In genomic region chr19:10758050-10758449, GRCh38 we compare ENCODE assay signal across 8 cellular contexts. TPM values are rescaled to one million over a fixed set of nuclear protein-coding genes. Genes with fewer than 3 reads are reported as not detected.
A peak's percentile ranks its signal among the peaks of the same experiment; 100 is the strongest.
DNase-seq lines count a peak whose midpoint lies in the region; ATAC-seq and TF ChIP-seq lines count a peak whose summit lies in the region.
"Not testable (repeated sequence)": the region's sequence is repeated elsewhere in the genome, so short reads cannot be mapped to it uniquely, and the experiment has no call there.

No MANE protein-coding gene starts in this region.

- not testable (repeated sequence) for H2AFZ ChIP-seq in DND-41 (ENCODE audit: low read depth, low read length)

- peaks cover 35% of the 10 kb centered on the region for H3K36me3 Mint-ChIP-seq in activated CD4-positive, alpha-beta T cell treated with anti-CD3 and anti-CD28 coated beads for 36 hours (ENCODE audit: low read depth)
- H3K36me3 Mint-ChIP-seq in activated naive CD4-positive, alpha-beta T cell treated with anti-CD3 and anti-CD28 coated beads for 36 hours (ENCODE audit: low read depth) = peaks cover 27% of the 10 kb centered on the region
- H3K36me3 Mint-ChIP-seq in immature natural killer cell = not testable (repeated sequence)
- H3K36me3 Mint-ChIP-seq in naive thymus-derived CD8-positive, alpha-beta T cell = peaks cover 0 to 14% (median 0%) of the 10 kb centered on the region in 3 donors

- not testable (repeated sequence) for H3K9me3 Mint-ChIP-seq in activated CD4-positive, alpha-beta T cell treated with anti-CD3 and anti-CD28 coated beads for 36 hours (ENCODE audit: low read depth); activated naive CD4-positive, alpha-beta T cell treated with anti-CD3 and anti-CD28 coated beads for 36 hours; immature natural killer cell; naive thymus-derived CD8-positive, alpha-beta T cell

- H3K27me3 Mint-ChIP-seq in activated CD4-positive, alpha-beta T cell treated with anti-CD3 and anti-CD28 coated beads for 36 hours; activated naive CD4-positive, alpha-beta T cell treated with anti-CD3 and anti-CD28 coated beads for 36 hours (ENCODE audit: low read depth); naive thymus-derived CD8-positive, alpha-beta T cell: not testable (repeated sequence)
- peaks cover 7 to 17% (median 17%) of the 10 kb centered on the region in 3 donors for H3K27me3 Mint-ChIP-seq in immature natural killer cell (ENCODE audit: low read depth in 3 of 3)

- H3K36me3 ChIP-seq in BLaER1 (peaks cover 54% of the 10 kb centered on the region), DND-41 (ENCODE audit: insufficient read depth, low read length) (peaks cover 27% of the 10 kb centered on the region), thymus (ENCODE audit: control insufficient read depth, insufficient read depth) (peaks cover 17% of the 10 kb centered on the region)

- CTCF ChIA-PET in activated CD4-positive, alpha-beta T cell treated with anti-CD3 and anti-CD28 coated beads for 36 hours (lab: Charles Lee) = interaction anchor here (0.7 kb wide), 1 partner anchor 77 kb away, joined by 3 read pairs; no protein-coding TSS in a partner anchor
- CTCF ChIA-PET in activated naive CD4-positive, alpha-beta T cell treated with anti-CD3 and anti-CD28 coated beads for 36 hours (lab: Charles Lee) = interaction anchor here (0.6 to 3.6 kb wide), 3 partner anchors 41 to 93 kb away, joined by 3 to 19 read pairs (median 3); partner anchors contain the start of gene DNM2

- POLR2A ChIA-PET in activated CD4-positive, alpha-beta T cell treated with anti-CD3 and anti-CD28 coated beads for 36 hours (lab: Charles Lee) = not testable (repeated sequence)
- POLR2A ChIA-PET in naive thymus-derived CD8-positive, alpha-beta T cell (lab: Charles Lee) = interaction anchor here (2.4 to 3.1 kb wide), 2 partner anchors 27 to 39 kb away, joined by 8 to 58 read pairs; partner anchors contain the start of gene DNM2

- not testable (repeated sequence) for H3K27me3 ChIP-seq in BLaER1; DND-41 (ENCODE audit: insufficient read depth, low read length, poor library complexity); thymus (ENCODE audit: control insufficient read depth, insufficient read depth)

- H3K4me3 Mint-ChIP-seq in activated CD4-positive, alpha-beta T cell treated with anti-CD3 and anti-CD28 coated beads for 36 hours; activated naive CD4-positive, alpha-beta T cell treated with anti-CD3 and anti-CD28 coated beads for 36 hours: not testable (repeated sequence)
- peak overlapping the region in 1 of 5 donors; percentile 18 for H3K4me3 Mint-ChIP-seq in immature natural killer cell
- peak overlapping the region in 3 of 10 donors; percentile 24 to 58 (median 30) for H3K4me3 Mint-ChIP-seq in naive thymus-derived CD8-positive, alpha-beta T cell

- H3K27ac ChIP-seq in BLaER1 (peak overlapping the region; percentile 71; the same call in 1 of the 2 replicates), DND-41 (ENCODE audit: low read length) (peak overlapping the region; percentile 60; the same call in 1 of the 2 replicates), cingulate gyrus (ENCODE audit: low read depth, low read length) (peak overlapping the region; percentile 29), thymus (ENCODE audit: low read depth) (peak overlapping the region; percentile 27)

- peaks cover 73% of the 10 kb centered on the region for H3K79me2 ChIP-seq in DND-41 (ENCODE audit: insufficient read depth, low read length)

- peaks cover 88% of the 10 kb centered on the region for H3K4me1 Mint-ChIP-seq in activated CD4-positive, alpha-beta T cell treated with anti-CD3 and anti-CD28 coated beads for 36 hours
- H3K4me1 Mint-ChIP-seq in activated naive CD4-positive, alpha-beta T cell treated with anti-CD3 and anti-CD28 coated beads for 36 hours (ENCODE audit: low read depth) = peaks cover 92% of the 10 kb centered on the region
- peaks cover 79 to 92% of the 10 kb centered on the region in 2 donors for H3K4me1 Mint-ChIP-seq in immature natural killer cell
- peaks cover 37 to 93% (median 88%) of the 10 kb centered on the region in 4 donors for H3K4me1 Mint-ChIP-seq in naive thymus-derived CD8-positive, alpha-beta T cell

- H3K4me1 ChIP-seq in BLaER1 (peaks cover 90% of the 10 kb centered on the region), DND-41 (ENCODE audit: insufficient read depth, low read length) (peaks cover 27% of the 10 kb centered on the region), thymus (ENCODE audit: control insufficient read depth, insufficient read depth, low read length) (peaks cover 26% of the 10 kb centered on the region)

- intact Hi-C loops in activated CD4-positive, alpha-beta T cell treated with anti-CD3 and anti-CD28 coated beads for 36 hours (cut with DNase I, micrococcal nuclease) = loop anchor here (2.0 kb wide), 2 partner anchors 41 to 203 kb away; partner anchors contain the start of gene SMARCA4 (in 1 of the 2)
- intact Hi-C loops in activated naive CD4-positive, alpha-beta T cell treated with anti-CD3 and anti-CD28 coated beads for 36 hours (cut with micrococcal nuclease) = loop anchor here (5.0 kb wide), 1 partner anchor 334 kb away; no protein-coding TSS in a partner anchor

- H3K27ac Mint-ChIP-seq in activated CD4-positive, alpha-beta T cell treated with anti-CD3 and anti-CD28 coated beads for 36 hours = peak overlapping the region; percentile 9
- H3K27ac Mint-ChIP-seq in activated naive CD4-positive, alpha-beta T cell treated with anti-CD3 and anti-CD28 coated beads for 36 hours = peak overlapping the region; percentile 31
- H3K27ac Mint-ChIP-seq in immature natural killer cell = peak overlapping the region; percentile 39 to 89 (median 82)
- peak overlapping the region; percentile 85 to 98 (median 94) for H3K27ac Mint-ChIP-seq in naive thymus-derived CD8-positive, alpha-beta T cell

- H4K20me1 ChIP-seq in BLaER1 (peaks cover 80% of the 10 kb centered on the region), DND-41 (ENCODE audit: insufficient read depth, low read length) (peaks cover 49% of the 10 kb centered on the region)

- H3K9ac ChIP-seq in BLaER1; DND-41 (ENCODE audit: low read depth, low read length): not testable (repeated sequence)

- ATAC-seq in DND-41 (ENCODE audit: insufficient read depth, low read depth); activated CD4-positive, alpha-beta T cell treated with anti-CD3 and anti-CD28 coated beads for 36 hours; naive thymus-derived CD8-positive, alpha-beta T cell: not testable (repeated sequence)

- H3K4me3 ChIP-seq in BLaER1; DND-41 (ENCODE audit: low read depth in 1 of 2, low read length in 2 of 2); thymus (ENCODE audit: low read length): not testable (repeated sequence)

- WGBS in thymus = 94% methylated on average over 1 of the region's 1 CpG

- H3K9me3 ChIP-seq in BLaER1 = 0 out of 2 replicates have a peak, but pooled peaks cover 11% of the 10 kb centered on the region
- not testable (repeated sequence) for H3K9me3 ChIP-seq in DND-41 (ENCODE audit: insufficient read depth, low read length, severe bottlenecking); thymus (ENCODE audit: control insufficient read depth)

- not testable (repeated sequence) for H3K4me2 ChIP-seq in BLaER1; DND-41 (ENCODE audit: insufficient read depth, low read length)

- DNase-seq in DND-41; activated CD4-positive, alpha-beta T cell treated with anti-CD3 and anti-CD28 coated beads for 36 hours; activated naive CD4-positive, alpha-beta T cell treated with anti-CD3 and anti-CD28 coated beads for 36 hours; immature natural killer cell; naive thymus-derived CD8-positive, alpha-beta T cell: not testable (repeated sequence)

- TF ChIP-seq CTCF in DND-41 (IDR thresholded peaks at IDR 0.05; ENCODE audit: borderline replicate concordance, extremely low read depth, low read length, poor library complexity, severe bottlenecking) = not testable (repeated sequence)

RNA-seq across cellular contexts. Expression of gene DNM2, which starts 40.2 kb away (rescaled TPM):
- 100 to 1,000 TPM; 167 to 185 TPM for total RNA-seq in activated CD4-positive, alpha-beta T cell treated with anti-CD3 and anti-CD28 coated beads for 36 hours
- 100 to 1,000 TPM; 144 to 148 TPM for total RNA-seq in activated naive CD4-positive, alpha-beta T cell treated with anti-CD3 and anti-CD28 coated beads for 36 hours
- polyA plus RNA-seq in immature natural killer cell = 100 to 1,000 TPM in 1 of 3 donors, 10 to 100 TPM in 2; 62.9 to 170 (median 92.7) TPM
- total RNA-seq in naive thymus-derived CD8-positive, alpha-beta T cell = 100 to 1,000 TPM; 267 to 270 TPM
- polyA plus RNA-seq in naive thymus-derived CD8-positive, alpha-beta T cell = 10 to 100 TPM; 45.0 to 91.4 (median 60.9) TPM
- polyA plus RNA-seq in thymus = 102 TPM

RNA-seq across cellular contexts. Expression of gene QTRT1, which starts 56.8 kb away (rescaled TPM):
- 10 to 100 TPM; 51.5 to 52.8 TPM for total RNA-seq in activated CD4-positive, alpha-beta T cell treated with anti-CD3 and anti-CD28 coated beads for 36 hours
- total RNA-seq in activated naive CD4-positive, alpha-beta T cell treated with anti-CD3 and anti-CD28 coated beads for 36 hours = 10 to 100 TPM; 48.9 to 51.3 TPM
- polyA plus RNA-seq in immature natural killer cell (10 to 100 TPM; 25.5 to 48.1 (median 33.7) TPM), thymus (72.1 TPM)
- 10 to 100 TPM; 54.7 to 62.3 TPM for total RNA-seq in naive thymus-derived CD8-positive, alpha-beta T cell
- polyA plus RNA-seq in naive thymus-derived CD8-positive, alpha-beta T cell = 10 to 100 TPM; 33.5 to 41.0 (median 36.6) TPM

Comparison
In these comparisons a context has a peak if more than half of its experiments do, and no peak if none do; other contexts are left out.
1. H3K27ac Mint-ChIP-seq: peak in every context shown above with its lines; median percentile 94 in naive thymus-derived CD8-positive, alpha-beta T cell; 82 in immature natural killer cell; 31 in activated naive CD4-positive, alpha-beta T cell treated with anti-CD3 and anti-CD28 coated beads for 36 hours; 9 in activated CD4-positive, alpha-beta T cell treated with anti-CD3 and anti-CD28 coated beads for 36 hours.